In the genomic region with DNA sequence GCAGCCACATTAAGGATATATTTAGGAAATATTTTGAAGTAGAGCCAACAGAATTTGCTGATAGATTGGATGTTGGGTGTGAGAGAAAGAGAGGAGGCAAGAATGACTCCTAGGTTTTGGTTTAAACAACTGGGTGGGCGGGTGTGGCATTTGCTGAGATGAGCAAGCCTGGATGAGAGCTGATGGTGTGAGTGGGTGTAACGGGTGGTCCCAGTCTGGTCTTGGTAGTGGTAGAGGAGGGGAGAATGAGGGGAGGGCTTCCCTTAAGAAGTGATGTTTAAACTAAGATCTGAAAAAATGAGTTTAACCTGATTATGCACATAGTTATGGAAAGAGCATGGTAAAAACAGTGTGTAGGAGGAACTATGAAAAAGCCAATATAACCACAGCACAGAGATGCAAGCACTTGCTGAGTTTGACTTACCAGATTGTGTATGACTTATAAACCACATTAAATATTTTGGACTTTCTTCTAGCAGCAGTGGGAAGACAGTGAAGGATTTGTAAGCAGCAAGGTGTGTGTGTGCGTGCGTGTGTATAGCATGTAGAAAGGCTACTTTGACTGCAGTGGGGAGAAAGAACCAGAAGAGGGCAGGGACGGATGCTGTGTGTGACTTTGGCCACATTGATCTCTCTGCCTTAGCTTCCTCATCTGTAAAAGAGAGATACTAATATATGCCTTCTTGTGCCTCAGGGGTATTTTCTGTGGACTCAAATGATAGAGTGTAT, we compare ENCODE assay signal across 8 cellular contexts.
A peak's percentile ranks its signal among the peaks of the same experiment; 100 is the strongest.
DNase-seq lines count a peak whose midpoint lies in the region; ATAC-seq and TF ChIP-seq lines count a peak whose summit lies in the region.

No MANE protein-coding gene starts in this region.

- H3K4me3 ChIP-seq in Jurkat, Clone E6-1 (ENCODE audit: low read length): no peak overlapping the region
- H3K4me3 ChIP-seq in stomach: no peak overlapping the region

- intact Hi-C loops in head of caudate nucleus (cut with DNase I): no loop called here
- intact Hi-C loops in stomach (cut with DNase I; ENCODE audit: low total_unique reads): no loop called here

- CTCF ChIA-PET in WTC11 (lab: Charles Lee): interaction anchor here (0.6 to 2.5 kb wide), 11 partner anchors 14 to 291 kb away, joined by 3 to 50 read pairs (median 3); no protein-coding TSS in a partner anchor

- POLR2A ChIA-PET in WTC11 (lab: Charles Lee): no interaction called here

- TF ChIP-seq CTCF in WTC11 (IDR thresholded peaks at IDR 0.05) (peak; percentile 31), stomach (IDR thresholded peaks at IDR 0.05) (peak in 2 of 7 experiments; percentile 16 to 20)

- no peaks in the 10 kb centered on the region for H3K27me3 Mint-ChIP-seq in WTC11 (ENCODE audit: low read depth)

- TF ChIP-seq POLR2A in stomach (IDR thresholded peaks at IDR 0.05): no peak

- no peak overlapping the region for H3K27ac Mint-ChIP-seq in WTC11

- no peaks in the 10 kb centered on the region for H3K4me1 Mint-ChIP-seq in WTC11

- H3K4me3 Mint-ChIP-seq in WTC11: no peak overlapping the region

- H3K36me3 ChIP-seq in stomach: no peaks in the 10 kb centered on the region

- H3K27ac ChIP-seq in stomach: no peak overlapping the region

- H3K36me3 Mint-ChIP-seq in WTC11: no peaks in the 10 kb centered on the region

- no peak for TF ChIP-seq EP300 in stomach (IDR thresholded peaks at IDR 0.05)

- H3K9me3 Mint-ChIP-seq in WTC11: peaks cover 6% of the 10 kb centered on the region; the same call in 1 of the 2 replicates

- DNase-seq in DMS 273 (lab: John Stamatoyannopoulos, UW; ENCODE audit: unreplicated experiment) (peak; percentile 60), DMS 273 treated with DMSO at 0.1 percent for 48 hours (lab: John Stamatoyannopoulos, UW) (no peak), WTC11 (ENCODE audit: low spot score) (peak; percentile 32), left lobe of liver (ENCODE audit: low spot score) (no peak), head of caudate nucleus (no peak), stomach (no peak)
- DNase-seq in Jurkat, Clone E6-1 (ENCODE audit: low read depth, low spot score): peak; percentile 41

- WGBS in stomach, 5 donors: 40 to 51% (median 47%) methylated on average over 5 of the region's 5 CpGs

- no peaks in the 10 kb centered on the region for H3K9me3 ChIP-seq in stomach

- peaks cover 0 to 4% (median 0%) of the 10 kb centered on the region in 3 donors for H3K27me3 ChIP-seq in stomach

- no peaks in the 10 kb centered on the region for H3K4me1 ChIP-seq in stomach

- ATAC-seq in WTC11 (peak; percentile 94), left lobe of liver (peak; percentile 75), GM21723 (IDR thresholded peaks at IDR 0.05; ENCODE audit: unreplicated experiment) (no peak)

TF ChIP-seq in WTC11, 78 proteins besides CTCF, POLR2A, EP300 and RAD21:
- no peak for TF ChIP-seq NFYB (CRISPR knock-in tag; conservative IDR thresholded peaks at IDR 0.05; ENCODE audit: low read depth)
- TF ChIP-seq, protein P1, sequence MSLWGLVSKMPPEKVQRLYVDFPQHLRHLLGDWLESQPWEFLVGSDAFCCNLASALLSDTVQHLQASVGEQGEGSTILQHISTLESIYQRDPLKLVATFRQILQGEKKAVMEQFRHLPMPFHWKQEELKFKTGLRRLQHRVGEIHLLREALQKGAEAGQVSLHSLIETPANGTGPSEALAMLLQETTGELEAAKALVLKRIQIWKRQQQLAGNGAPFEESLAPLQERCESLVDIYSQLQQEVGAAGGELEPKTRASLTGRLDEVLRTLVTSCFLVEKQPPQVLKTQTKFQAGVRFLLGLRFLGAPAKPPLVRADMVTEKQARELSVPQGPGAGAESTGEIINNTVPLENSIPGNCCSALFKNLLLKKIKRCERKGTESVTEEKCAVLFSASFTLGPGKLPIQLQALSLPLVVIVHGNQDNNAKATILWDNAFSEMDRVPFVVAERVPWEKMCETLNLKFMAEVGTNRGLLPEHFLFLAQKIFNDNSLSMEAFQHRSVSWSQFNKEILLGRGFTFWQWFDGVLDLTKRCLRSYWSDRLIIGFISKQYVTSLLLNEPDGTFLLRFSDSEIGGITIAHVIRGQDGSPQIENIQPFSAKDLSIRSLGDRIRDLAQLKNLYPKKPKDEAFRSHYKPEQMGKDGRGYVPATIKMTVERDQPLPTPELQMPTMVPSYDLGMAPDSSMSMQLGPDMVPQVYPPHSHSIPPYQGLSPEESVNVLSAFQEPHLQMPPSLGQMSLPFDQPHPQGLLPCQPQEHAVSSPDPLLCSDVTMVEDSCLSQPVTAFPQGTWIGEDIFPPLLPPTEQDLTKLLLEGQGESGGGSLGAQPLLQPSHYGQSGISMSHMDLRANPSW (CRISPR knock-in tag; conservative IDR thresholded peaks at IDR 0.05; ENCODE audit: low read depth): no peak
- TF ChIP-seq ZNF121 (CRISPR knock-in tag; IDR thresholded peaks at IDR 0.05): no peak
- TF ChIP-seq NR2C2 (CRISPR knock-in tag; IDR thresholded peaks at IDR 0.05): no peak
TF ChIP-seq in WTC11: peak in this region for 0.

Comparison
In these comparisons a context has a peak if more than half of its experiments do, and no peak if none do; other contexts are left out.
1. DNase-seq: peak in DMS 273 (single experiment), Jurkat, Clone E6-1 (single experiment) and WTC11 (single experiment); none in DMS 273 treated with DMSO at 0.1 percent for 48 hours (single experiment), left lobe of liver (single experiment), head of caudate nucleus (0 of 42) and stomach (single experiment).